In genomic region chrX:124378643-124379042, GRCh38 we compare ENCODE assay signal across 1 cellular context.
TF ChIP-seq lines count a peak whose summit lies in the region.

No MANE protein-coding gene starts in this region.

TF ChIP-seq in K562, 482 proteins besides CTCF, POLR2A, EP300 and RAD21:
- peak; percentile 30 for TF ChIP-seq MAFK (IDR thresholded peaks at IDR 0.05; ENCODE audit: low read length)
- no peak for TF ChIP-seq ZFP36 (IDR thresholded peaks at IDR 0.05; ENCODE audit: low read depth, low read length, partially characterized antibody)
- no peak for TF ChIP-seq BCOR (IDR thresholded peaks at IDR 0.05)
- TF ChIP-seq ZNF316 (IDR thresholded peaks at IDR 0.05) = peak; percentile 77
- TF ChIP-seq NFIC (IDR thresholded peaks at IDR 0.05) = peak; percentile 74
- TF ChIP-seq MAFG (tag; conservative IDR thresholded peaks at IDR 0.05) = peak; percentile 77
- 0 out of 2 replicates have a peak, but pooled peaks have one; percentile 15 for TF ChIP-seq FOXM1 (IDR thresholded peaks at IDR 0.05; ENCODE audit: low read depth)
- TF ChIP-seq FOXM1 (CRISPR knock-in tag; IDR thresholded peaks at IDR 0.05; ENCODE audit: low read depth) = no peak
- peak; percentile 9; the same call in 1 of the 2 replicates for TF ChIP-seq NFE2L1 (tag; IDR thresholded peaks at IDR 0.05; ENCODE audit: borderline replicate concordance, low read depth)
- TF ChIP-seq REST (CRISPR knock-in tag; IDR thresholded peaks at IDR 0.05; ENCODE audit: low read depth) = no peak
- peak; percentile 68; the same call in 1 of the 2 replicates for TF ChIP-seq NFE2 (IDR thresholded peaks at IDR 0.05; ENCODE audit: low read depth)
- TF ChIP-seq PBX2 (CRISPR knock-in tag; IDR thresholded peaks at IDR 0.05; ENCODE audit: low read depth) = no peak
- TF ChIP-seq PBX2 (tag; conservative IDR thresholded peaks at IDR 0.05; ENCODE audit: low read depth) = 0 out of 2 replicates have a peak, but pooled peaks have one; percentile 11
- peak; percentile 47 for TF ChIP-seq MAFF (IDR thresholded peaks at IDR 0.05; ENCODE audit: low read length)
- no peak for TF ChIP-seq GTF3C2 (IDR thresholded peaks at IDR 0.05; ENCODE audit: borderline replicate concordance, extremely low read depth, insufficient read length)
- TF ChIP-seq CHCHD3 (CRISPR knock-in tag; IDR thresholded peaks at IDR 0.05) = no peak
- peak; percentile 59; the same call in 1 of the 2 replicates for TF ChIP-seq DPF2 (IDR thresholded peaks at IDR 0.05)
- TF ChIP-seq SMARCA4 (IDR thresholded peaks at IDR 0.05) = peak; percentile 55
- TF ChIP-seq C11orf30 (IDR thresholded peaks at IDR 0.05; ENCODE audit: low read depth) = peak; percentile 74
- TF ChIP-seq ATF1 (CRISPR knock-in tag; IDR thresholded peaks at IDR 0.05) = no peak
- TF ChIP-seq ATF1 (tag; IDR thresholded peaks at IDR 0.05) = peak; percentile 11; the same call in 1 of the 2 replicates
